Comparison of ENCODE assay signal across 8 cellular contexts in genomic region chr7:114086906-114087651, GRCh38.
DNase-seq lines count a peak whose midpoint lies in the region; ATAC-seq, FAIRE-seq and TF ChIP-seq lines count a peak whose summit lies in the region.

No MANE protein-coding gene starts in this region.

- H3K4me3 ChIP-seq in A673 (ENCODE audit: low read depth, low read length, poor library complexity, severe bottlenecking) (peak overlapping the region; percentile 52), GM12864 (ENCODE audit: low read depth, low read length) (peak overlapping the region; percentile 52), fibroblast of pulmonary artery (replicated peaks; ENCODE audit: low read depth, low read length) (peak overlapping the region; percentile 65), pancreas (peak overlapping the region; percentile 36 to 71 (median 56))

- intact Hi-C loops in A673 (cut with micrococcal nuclease; ENCODE audit: unreplicated experiment) (loop anchor here (10.0 kb wide), 3 partner anchors 448 to 1828 kb away; no protein-coding TSS in a partner anchor), pancreas (cut with DNase I) (loop anchor here in 1 of 3 donors (10.0 kb wide), 1 partner anchor 318 kb away; no protein-coding TSS in a partner anchor)

- CTCF ChIA-PET in A673 (lab: Charles Lee), result no interaction called here

- DNase-seq in A673 (ENCODE audit: low spot score), result peak; percentile 4
- no peak for DNase-seq in GM12864 (ENCODE audit: low read depth)
- peak; percentile 28 for DNase-seq in SHP77 treated with DMSO at 0.1 percent for 48 hours (lab: John Stamatoyannopoulos, UW)
- DNase-seq in fibroblast of pulmonary artery (ENCODE audit: low read depth), result peak; percentile 30
- peak; percentile 54 to 72 (median 63) for DNase-seq in pancreas
- no peak for DNase-seq in GOT3 (lab: John Stamatoyannopoulos, UW)

- ATAC-seq in pancreas (peak; percentile 2 to 43 (median 23)), HG03095 (IDR thresholded peaks at IDR 0.05; ENCODE audit: unreplicated experiment) (no peak), HG02642 (IDR thresholded peaks at IDR 0.05; ENCODE audit: poor library complexity, unreplicated experiment) (no peak)

- no peaks in the 10 kb centered on the region for H3K9me3 ChIP-seq in A673 (ENCODE audit: low read depth, low read length, poor library complexity, severe bottlenecking)
- no peaks in the 10 kb centered on the region for H3K9me3 ChIP-seq in pancreas

- H3K27me3 ChIP-seq in A673 (replicated peaks; ENCODE audit: insufficient read depth, low read depth, low read length, poor library complexity) (peaks cover 99% of the 10 kb centered on the region), pancreas (peaks cover 0 to 4% (median 0%) of the 10 kb centered on the region in 4 donors)

- POLR2A ChIA-PET in A673 (lab: Charles Lee; ENCODE audit: low non-redundant PET), result no interaction called here

- no peak for FAIRE-seq in pancreas (lab: Jason Lieb, UNC)

- H3K27ac ChIP-seq in A673 (ENCODE audit: low read depth, low read length, poor library complexity, severe bottlenecking) (no peak overlapping the region), pancreas (peak overlapping the region; percentile 85 to 97 (median 94))

- H3K36me3 ChIP-seq in A673 (ENCODE audit: insufficient read depth, low read length, poor library complexity, severe bottlenecking), result no peaks in the 10 kb centered on the region
- H3K36me3 ChIP-seq in pancreas, result no peaks in the 10 kb centered on the region

- no peak for TF ChIP-seq CTCF in A673 (conservative IDR thresholded peaks at IDR 0.05; ENCODE audit: low read depth, low read length)
- no peak for TF ChIP-seq CTCF in GM12864 (IDR thresholded peaks at IDR 0.05; ENCODE audit: low read depth, low read length, missing control alignments)
- no peak for TF ChIP-seq CTCF in fibroblast of pulmonary artery (IDR thresholded peaks at IDR 0.05; ENCODE audit: low read length, missing control alignments)
- TF ChIP-seq CTCF in pancreas (IDR thresholded peaks at IDR 0.05), result no peak

- no TSS peak for BruUV-seq in A673 (replicated peaks; lab: Mats Ljungman, UMichigan)

- H3K4me1 ChIP-seq in A673 (ENCODE audit: insufficient read depth, low read length, poor library complexity, severe bottlenecking) (peaks cover 12% of the 10 kb centered on the region), pancreas (peaks cover 10 to 33% (median 23%) of the 10 kb centered on the region in 3 donors)

- 1 to 3% methylated on average over 36 to 55 of the region's 55 CpGs for WGBS in pancreas, 2 donors

Comparison
In these comparisons a context has a peak if more than half of its experiments do, and no peak if none do; other contexts are left out.
1. DNase-seq: peak in A673 (single experiment), SHP77 treated with DMSO at 0.1 percent for 48 hours (single experiment), fibroblast of pulmonary artery (single experiment) and pancreas (6 of 6); none in GM12864 (single experiment) and GOT3 (single experiment).
2. ATAC-seq: peak in pancreas (4 of 4); none in HG03095 (single experiment) and HG02642 (single experiment).
3. Peak in every context shown above with its lines, with median percentiles within 50 percentile points of each other: H3K4me3 ChIP-seq.